ENCODE assay signal across 14 cellular contexts in genomic region chr16:51392651-51393187, GRCh38.
DNase-seq lines count a peak whose midpoint lies in the region; ATAC-seq and TF ChIP-seq lines count a peak whose summit lies in the region.
"Had no signal": no experiment of that assay in that cellular context is flagged by ENCODE, and none has a peak within 500 bp of the region (broad histone marks: within the 10 kb centered on the region; RNA-seq: fewer than 3 reads in every experiment).

No MANE protein-coding gene starts in this region.

- H3K36me3 ChIP-seq in right atrium auricular region (no peaks in the 10 kb centered on the region), vagina (no peaks in the 10 kb centered on the region)
- H3K36me3 ChIP-seq: WERI-Rb-1 had no signal

- H3K27me3 ChIP-seq in right atrium auricular region = no peaks in the 10 kb centered on the region
- no peaks in the 10 kb centered on the region for H3K27me3 ChIP-seq in vagina

- H3K4me1 ChIP-seq in right atrium auricular region (no peaks in the 10 kb centered on the region), vagina (peaks cover 13% of the 10 kb centered on the region)

- H3K27ac ChIP-seq in right atrium auricular region = no peak overlapping the region
- H3K27ac ChIP-seq in vagina = peak overlapping the region; percentile 58
- H3K27ac ChIP-seq: WERI-Rb-1 had no signal

- TF ChIP-seq POLR2A in vagina (IDR thresholded peaks at IDR 0.05) = no peak

- H3K4me3 ChIP-seq in right atrium auricular region (no peak overlapping the region), choroid plexus epithelial cell (ENCODE audit: low read depth, low read length) (no peak overlapping the region), vagina (no peak overlapping the region)

- peaks cover 0 to 14% of the 10 kb centered on the region in 2 donors for H3K9me3 ChIP-seq in right atrium auricular region
- H3K9me3 ChIP-seq in vagina = no peaks in the 10 kb centered on the region

- DNase-seq in left cardiac atrium = peak; percentile 22
- DNase-seq in right atrium auricular region (ENCODE audit: low spot score) = no peak
- DNase-seq in choroid plexus epithelial cell (ENCODE audit: low read depth) = peak; percentile 74
- DNase-seq in iris pigment epithelial cell (ENCODE audit: low read depth) = peak; percentile 37
- DNase-seq in vagina (ENCODE audit: extremely low spot score in 2 of 2) = no peak
- no peak for DNase-seq in midbrain (lab: John Stamatoyannopoulos, UW)
- DNase-seq in NCI-H146 (lab: John Stamatoyannopoulos, UW) = no peak
- DNase-seq: ACHN; activated effector memory CD4-positive, alpha-beta T cell treated with Interleukin-2 at 50 U/mL for 16 hours; effector CD8-positive, alpha-beta T cell; NCI-H2171 treated with DMSO at 0.1 percent for 48 hours; WERI-Rb-1 had no signal

- TF ChIP-seq CTCF in right atrium auricular region (IDR thresholded peaks at IDR 0.05) (no peak), choroid plexus epithelial cell (conservative IDR thresholded peaks at IDR 0.05; ENCODE audit: low read depth, low read length) (no peak), vagina (IDR thresholded peaks at IDR 0.05) (no peak)

- ATAC-seq in left cardiac atrium (peak; percentile 54 to 65), GM18909 (IDR thresholded peaks at IDR 0.05; ENCODE audit: poor library complexity, unreplicated experiment) (no peak)
- ATAC-seq: left lobe of liver had no signal

- intact Hi-C loops in left cardiac atrium (cut with DNase I) = no loop called here
- intact Hi-C loops in vagina (cut with DNase I) = no loop called here

Comparison
In these comparisons a context has a peak if more than half of its experiments do, and no peak if none do; other contexts are left out.
1. DNase-seq: peak in left cardiac atrium (single experiment), choroid plexus epithelial cell (single experiment) and iris pigment epithelial cell (single experiment); none in right atrium auricular region (single experiment), vagina (0 of 2), midbrain (single experiment) and NCI-H146 (single experiment).